ENCODE assay signal across 21 cellular contexts in genomic region chr14:65137648-65138317, GRCh38. TPM values are rescaled to one million over a fixed set of nuclear protein-coding genes. Genes with fewer than 3 reads are reported as not detected.
DNase-seq lines count a peak whose midpoint lies in the region; ATAC-seq and TF ChIP-seq lines count a peak whose summit lies in the region.
"Had no signal": no experiment of that assay in that cellular context is flagged by ENCODE, and none has a peak within 500 bp of the region (broad histone marks: within the 10 kb centered on the region; RNA-seq: fewer than 3 reads in every experiment).

No MANE protein-coding gene starts in this region.

- H4K8ac ChIP-seq in IMR-90 (ENCODE audit: low read depth in 2 of 2, low read length in 2 of 2): no peak overlapping the region

- BruUV-seq in IMR-90 (replicated peaks; lab: Mats Ljungman, UMichigan): no TSS peak

- no peak overlapping the region for H2AK5ac ChIP-seq in IMR-90 (ENCODE audit: low read depth, low read length)

- H3K27ac ChIP-seq in IMR-90 (ENCODE audit: insufficient read depth, low read length): no peak overlapping the region
- peak overlapping the region; percentile 35 for H3K27ac ChIP-seq in hepatocyte
- H3K27ac ChIP-seq: adrenal gland, HL-60, thoracic aorta had no signal

- no peak overlapping the region for H3K9ac ChIP-seq in IMR-90 (ENCODE audit: low read depth, low read length)

- TF ChIP-seq CTCF in IMR-90 (conservative IDR thresholded peaks at IDR 0.05; ENCODE audit: low read depth, low read length) (no peak), hepatocyte (IDR thresholded peaks at IDR 0.05; ENCODE audit: poor library complexity) (no peak)

- H3K4me3 ChIP-seq in IMR-90 (ENCODE audit: insufficient read depth, low read depth, low read length): no peak overlapping the region
- H3K4me3 ChIP-seq in hepatocyte: no peak overlapping the region
- H3K4me3 ChIP-seq: adrenal gland, K562, thoracic aorta had no signal

- no peak overlapping the region for H3K23ac ChIP-seq in IMR-90 (ENCODE audit: low read depth, low read length)

- H2BK120ac ChIP-seq in IMR-90 (ENCODE audit: low read depth, low read length): no peak overlapping the region

- DNase-seq in DMS 273 (lab: John Stamatoyannopoulos, UW; ENCODE audit: unreplicated experiment): peak; percentile 89
- DNase-seq in IMR-90: peak; percentile 6
- DNase-seq in amniotic epithelial cell (ENCODE audit: low read depth): peak; percentile 13
- no peak for DNase-seq in hepatocyte (ENCODE audit: low spot score)
- no peak for DNase-seq in dedifferentiated amniotic fluid mesenchymal stem cell (ENCODE audit: extremely low spot score)
- no peak for DNase-seq in activated CD8-positive, alpha-beta memory T cell treated with anti-CD3 and anti-CD28 coated beads, Interleukin-2, amount 10 ng/mL, durations not matched to agents 7 days and 5 days
- no peak for DNase-seq in NCI-H146 (lab: John Stamatoyannopoulos, UW)
- DNase-seq in T-helper 9 cell: no peak
- DNase-seq: activated CD4-positive, CD25-positive, alpha-beta regulatory T cell; activated CD8-positive, alpha-beta T cell treated with anti-CD3 and anti-CD28 coated beads, Interleukin-2, amount 10 ng/mL, durations not matched to agents 7 days and 5 days; adrenal gland; GOT3; NCI-H1092 had no signal

- H2AFZ ChIP-seq in IMR-90 (replicated peaks; ENCODE audit: low read length, poor library complexity) (peak overlapping the region; percentile 13), hepatocyte (no peak overlapping the region)

- H3K27me3 ChIP-seq in IMR-90 (ENCODE audit: control insufficient read depth, insufficient read depth, low read length) (peaks cover 12% of the 10 kb centered on the region), hepatocyte (no peaks in the 10 kb centered on the region)
- H3K27me3 ChIP-seq: adrenal gland had no signal

- POLR2A ChIA-PET in IMR-90 (lab: Charles Lee; ENCODE audit: unreplicated experiment): no interaction called here

- no peak overlapping the region for H2AK9ac ChIP-seq in IMR-90 (replicated peaks; ENCODE audit: low read depth, low read length, poor library complexity)

- H3K9me3 Mint-ChIP-seq in activated CD8-positive, alpha-beta memory T cell treated with anti-CD3 and anti-CD28 coated beads, Interleukin-2, amount 10 ng/mL, durations not matched to agents 7 days and 5 days (ENCODE audit: low read depth): no peaks in the 10 kb centered on the region
- H3K9me3 Mint-ChIP-seq: activated T-helper 1 cell treated with anti-CD3 and anti-CD28 coated beads, Interleukin-12 subunit alpha, Interleukin-12 subunit beta, Interleukin-2, Interleukin-4 antibody, amounts not matched to agents 30 ng/mL and 10 ng/mL and 1 ng/mL, durations not matched to agents 14 hours and 24 hours and 36 hours; natural killer cell treated with Interleukin-12 subunit alpha and Interleukin-12 subunit beta and Interleukin-15 and Interleukin-18, amount 100 ng/mL, for 72 hours; T-helper 2 cell treated with Interferon-gamma antibody and Interleukin-4, amounts not matched to agents 5 μg/mL and 100 μg/mL, for 36 hours had no signal

- H3K36me3 ChIP-seq in IMR-90 (ENCODE audit: control insufficient read depth, insufficient read depth, low read length) (no peaks in the 10 kb centered on the region), hepatocyte (replicated peaks; ENCODE audit: insufficient read depth, low read depth) (no peaks in the 10 kb centered on the region)
- H3K36me3 ChIP-seq: adrenal gland, thoracic aorta had no signal

- no peaks in the 10 kb centered on the region for H3K36me3 Mint-ChIP-seq in activated CD8-positive, alpha-beta memory T cell treated with anti-CD3 and anti-CD28 coated beads, Interleukin-2, amount 10 ng/mL, durations not matched to agents 7 days and 5 days
- H3K36me3 Mint-ChIP-seq: natural killer cell treated with Interleukin-12 subunit alpha and Interleukin-12 subunit beta and Interleukin-15 and Interleukin-18, amount 100 ng/mL, for 72 hours had no signal

- H3K4me1 Mint-ChIP-seq in activated CD8-positive, alpha-beta memory T cell treated with anti-CD3 and anti-CD28 coated beads, Interleukin-2, amount 10 ng/mL, durations not matched to agents 7 days and 5 days: peaks cover 2% of the 10 kb centered on the region
- H3K4me1 Mint-ChIP-seq: B cell had no signal

- TF ChIP-seq RAD21 in IMR-90 (IDR thresholded peaks at IDR 0.05; ENCODE audit: low read length): no peak

- CTCF ChIA-PET in IMR-90 (lab: Yijun Ruan, JAX): no interaction called here
- CTCF ChIA-PET in activated CD8-positive, alpha-beta memory T cell treated with anti-CD3 and anti-CD28 coated beads, Interleukin-2, amount 10 ng/mL, durations not matched to agents 7 days and 5 days (lab: Charles Lee): interaction anchor here (0.6 to 0.7 kb wide), 2 partner anchors 77 to 310 kb away, joined by 3 read pairs; no protein-coding TSS in a partner anchor

- no peaks in the 10 kb centered on the region for H3K9me2 ChIP-seq in hepatocyte (replicated peaks; ENCODE audit: insufficient read depth)

- no peak overlapping the region for H2BK20ac ChIP-seq in IMR-90 (ENCODE audit: low read depth, low read length)

- no peak overlapping the region for H3K4me2 ChIP-seq in IMR-90 (ENCODE audit: low read depth, low read length)
- no peak overlapping the region for H3K4me2 ChIP-seq in hepatocyte

- H2BK15ac ChIP-seq in IMR-90 (ENCODE audit: low read depth, low read length): no peak overlapping the region

- intact Hi-C loops in IMR-90 (cut with micrococcal nuclease): no loop called here

- peaks cover 5% of the 10 kb centered on the region for H3K27me3 Mint-ChIP-seq in activated CD8-positive, alpha-beta memory T cell treated with anti-CD3 and anti-CD28 coated beads, Interleukin-2, amount 10 ng/mL, durations not matched to agents 7 days and 5 days

- no peaks in the 10 kb centered on the region for H4K20me1 ChIP-seq in IMR-90 (ENCODE audit: insufficient read depth, low read length)
- H4K20me1 ChIP-seq in hepatocyte (ENCODE audit: insufficient read depth, poor library complexity, severe bottlenecking): no peaks in the 10 kb centered on the region

- dilution Hi-C loops in IMR-90 (cut with HindIII; ENCODE audit: low sequenced_read_pairs, unreplicated experiment): no loop called here

- H3K4me1 ChIP-seq in IMR-90 (ENCODE audit: control insufficient read depth, insufficient read depth, low read length) (no peaks in the 10 kb centered on the region), hepatocyte (ENCODE audit: insufficient read depth) (no peaks in the 10 kb centered on the region)
- H3K4me1 ChIP-seq: adrenal gland had no signal

- no peak overlapping the region for H3K18ac ChIP-seq in IMR-90 (ENCODE audit: low read depth, low read length)

- ATAC-seq in IMR-90 (ENCODE audit: low read depth): no peak
- no peak for ATAC-seq in activated CD8-positive, alpha-beta memory T cell treated with anti-CD3 and anti-CD28 coated beads, Interleukin-2, amount 10 ng/mL, durations not matched to agents 7 days and 5 days
- ATAC-seq: activated CD8-positive, alpha-beta T cell treated with anti-CD3 and anti-CD28 coated beads, Interleukin-2, amount 10 ng/mL, durations not matched to agents 7 days and 5 days; K562; natural killer cell treated with Interleukin-12 subunit alpha and Interleukin-12 subunit beta and Interleukin-15 and Interleukin-18, amount 100 ng/mL, for 72 hours had no signal

- H3K27ac Mint-ChIP-seq in activated CD8-positive, alpha-beta memory T cell treated with anti-CD3 and anti-CD28 coated beads, Interleukin-2, amount 10 ng/mL, durations not matched to agents 7 days and 5 days: no peak overlapping the region
- H3K27ac Mint-ChIP-seq: activated CD8-positive, alpha-beta T cell treated with anti-CD3 and anti-CD28 coated beads, Interleukin-2, amount 10 ng/mL, durations not matched to agents 7 days and 5 days; activated T-helper 1 cell treated with anti-CD3 and anti-CD28 coated beads, Interleukin-12 subunit alpha, Interleukin-12 subunit beta, Interleukin-2, Interleukin-4 antibody, amounts not matched to agents 30 ng/mL and 10 ng/mL and 1 ng/mL, durations not matched to agents 14 hours and 24 hours and 36 hours; B cell; natural killer cell treated with Interleukin-12 subunit alpha and Interleukin-12 subunit beta and Interleukin-15 and Interleukin-18, amount 100 ng/mL, for 72 hours; progenitor cell of endocrine pancreas; T-helper 2 cell treated with Interferon-gamma antibody and Interleukin-4, amounts not matched to agents 5 μg/mL and 100 μg/mL, for 36 hours had no signal

- H3K4me3 Mint-ChIP-seq in activated CD8-positive, alpha-beta memory T cell treated with anti-CD3 and anti-CD28 coated beads, Interleukin-2, amount 10 ng/mL, durations not matched to agents 7 days and 5 days: no peak overlapping the region
- H3K4me3 Mint-ChIP-seq: activated CD8-positive, alpha-beta T cell treated with anti-CD3 and anti-CD28 coated beads, Interleukin-2, amount 10 ng/mL, durations not matched to agents 7 days and 5 days; activated T-helper 1 cell treated with anti-CD3 and anti-CD28 coated beads, Interleukin-12 subunit alpha, Interleukin-12 subunit beta, Interleukin-2, Interleukin-4 antibody, amounts not matched to agents 30 ng/mL and 10 ng/mL and 1 ng/mL, durations not matched to agents 14 hours and 24 hours and 36 hours; B cell; natural killer cell treated with Interleukin-12 subunit alpha and Interleukin-12 subunit beta and Interleukin-15 and Interleukin-18, amount 100 ng/mL, for 72 hours; T-helper 2 cell treated with Interferon-gamma antibody and Interleukin-4, amounts not matched to agents 5 μg/mL and 100 μg/mL, for 36 hours had no signal

- no peaks in the 10 kb centered on the region for H3K9me1 ChIP-seq in IMR-90 (ENCODE audit: insufficient read depth, low read length)

- no peak overlapping the region for H4K91ac ChIP-seq in IMR-90 (ENCODE audit: insufficient read depth, low read depth, low read length)

- TF ChIP-seq POLR2A in IMR-90 (IDR thresholded peaks at IDR 0.05; ENCODE audit: low read depth, low read length): no peak

- no peak overlapping the region for H2BK5ac ChIP-seq in IMR-90 (ENCODE audit: low read depth, low read length, poor library complexity, severe bottlenecking)

- H3K56ac ChIP-seq in IMR-90 (ENCODE audit: extremely low read depth, insufficient read depth, low read length): no peak overlapping the region

- WGBS in IMR-90 (ENCODE audit: extremely low coverage in 2 of 2, insufficient read length in 1 of 2), 2 experiments: 60% methylated on average over 3 of the region's 9 CpGs; no CpG with 5 or more reads in 1 of the 2 experiments
- WGBS in hepatocyte (ENCODE audit: low lambda C conversion rate, missing lambda C conversion rate): 59% methylated on average over 9 of the region's 9 CpGs

- no peak overlapping the region for H4K5ac ChIP-seq in IMR-90 (ENCODE audit: low read depth, low read length)

- no peak overlapping the region for H3K14ac ChIP-seq in IMR-90 (replicated peaks; ENCODE audit: low read depth, low read length)

- no peaks in the 10 kb centered on the region for H3K79me2 ChIP-seq in hepatocyte

- H3K79me1 ChIP-seq in IMR-90 (ENCODE audit: low read depth in 1 of 2, low read length in 2 of 2): no peaks in the 10 kb centered on the region

- no peak overlapping the region for H3K4ac ChIP-seq in IMR-90 (ENCODE audit: low read depth, low read length)

- in situ Hi-C loops in IMR-90 (cut with MboI; ENCODE audit: low sequenced_read_pairs): no loop called here

- no peaks in the 10 kb centered on the region for H3K9me3 ChIP-seq in IMR-90 (ENCODE audit: control insufficient read depth, insufficient read depth, low read length)
- H3K9me3 ChIP-seq in hepatocyte (ENCODE audit: low read depth): no peaks in the 10 kb centered on the region
- H3K9me3 ChIP-seq: adrenal gland, thoracic aorta had no signal

RNA-seq across cellular contexts. Expression of gene MAX, which starts 35.5 kb away (rescaled TPM):
- total RNA-seq in IMR-90 (2012; rRNA removed): 35.3 and 45.2 TPM in 2 replicates
- 51.8 and 65.1 TPM in 2 replicates for polyA plus RNA-seq in IMR-90 (2012; rRNA removed)
- polyA plus RNA-seq in IMR-90 (2012; cell fraction: cytosol; rRNA removed): 26.7 and 40.1 TPM in 2 replicates
- polyA plus RNA-seq in IMR-90 (2012; cell fraction: nucleus; rRNA removed; ENCODE audit: low replicate concordance): 23.9 and 41.2 TPM in 2 replicates
- 53.5 and 54.3 TPM in 2 replicates for total RNA-seq in hepatocyte
- polyA plus RNA-seq in hepatocyte: 70.5 and 86.5 TPM in 2 replicates
- total RNA-seq in activated CD8-positive, alpha-beta memory T cell treated with anti-CD3 and anti-CD28 coated beads, Interleukin-2, amount 10 ng/mL, durations not matched to agents 7 days and 5 days: 100 to 1,000 TPM; 130 to 134 TPM

Comparison
In these comparisons a context has a peak if more than half of its experiments do, and no peak if none do; other contexts are left out.
1. DNase-seq: peak in DMS 273 (single experiment), IMR-90 (single experiment) and amniotic epithelial cell (single experiment); none in hepatocyte (single experiment), dedifferentiated amniotic fluid mesenchymal stem cell (single experiment), activated CD8-positive, alpha-beta memory T cell treated with anti-CD3 and anti-CD28 coated beads, Interleukin-2, amount 10 ng/mL, durations not matched to agents 7 days and 5 days (single experiment), NCI-H146 (single experiment) and T-helper 9 cell (single experiment).